Comparison of ENCODE assay signal across 1 cellular context in the genomic region with DNA sequence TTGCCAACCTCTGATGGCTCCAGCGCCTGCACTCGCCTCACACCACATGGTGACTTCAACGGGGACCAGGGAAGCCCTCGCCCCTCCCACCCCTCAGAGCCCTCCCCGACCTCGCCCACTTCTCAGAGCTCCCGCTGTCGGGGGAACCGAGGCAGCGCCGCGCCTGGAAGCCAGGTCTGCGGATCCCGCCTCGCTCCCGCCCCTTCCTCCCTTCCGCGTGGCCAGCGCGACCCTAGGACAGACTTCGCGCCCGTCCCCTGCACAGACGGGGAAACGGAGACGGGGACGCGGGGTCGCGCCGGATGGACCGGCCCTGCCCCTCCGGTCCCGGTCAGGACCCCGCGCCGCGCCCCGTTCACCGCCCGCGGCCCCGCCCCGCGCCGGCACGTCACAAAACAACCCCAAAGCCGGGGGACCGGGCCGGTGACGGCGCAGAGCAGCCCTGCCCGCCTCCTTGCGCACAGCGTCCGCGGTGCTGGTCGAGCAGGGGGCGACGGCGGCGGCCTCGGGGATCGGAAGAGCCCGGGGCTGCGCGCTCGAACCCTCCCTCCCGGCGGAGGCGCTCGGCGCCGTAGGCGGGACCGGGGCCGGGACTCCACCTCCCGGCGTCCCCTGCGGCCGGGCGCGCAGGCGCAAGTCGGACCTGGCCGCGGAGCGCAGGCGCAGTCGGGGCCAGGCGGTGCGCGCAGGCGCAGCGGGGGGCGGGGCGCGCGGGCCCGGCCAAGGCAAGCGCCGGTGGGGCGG.
TF ChIP-seq lines count a peak whose summit lies in the region.

No MANE protein-coding gene starts in this region.

TF ChIP-seq in HepG2, 621 proteins besides CTCF, POLR2A, EP300 and RAD21 (continued from another document):
- 0 out of 2 replicates have a peak, but pooled peaks have one; percentile 32 for TF ChIP-seq HINFP (CRISPR knock-in tag; IDR thresholded peaks at IDR 0.05; ENCODE audit: low read depth)
- no peak; the same call in none of the 2 replicates for TF ChIP-seq HIVEP1 (CRISPR knock-in tag; IDR thresholded peaks at IDR 0.05)
- no peak; the same call in 1 of the 2 replicates for TF ChIP-seq HES4 (CRISPR knock-in tag; IDR thresholded peaks at IDR 0.05; ENCODE audit: borderline replicate concordance)
- peak; percentile 90 for TF ChIP-seq TMF1 (CRISPR knock-in tag; IDR thresholded peaks at IDR 0.05; ENCODE audit: low read depth)
- TF ChIP-seq CAMTA2 (CRISPR knock-in tag; IDR thresholded peaks at IDR 0.05; ENCODE audit: borderline replicate concordance): no peak
- TF ChIP-seq, protein P1, sequence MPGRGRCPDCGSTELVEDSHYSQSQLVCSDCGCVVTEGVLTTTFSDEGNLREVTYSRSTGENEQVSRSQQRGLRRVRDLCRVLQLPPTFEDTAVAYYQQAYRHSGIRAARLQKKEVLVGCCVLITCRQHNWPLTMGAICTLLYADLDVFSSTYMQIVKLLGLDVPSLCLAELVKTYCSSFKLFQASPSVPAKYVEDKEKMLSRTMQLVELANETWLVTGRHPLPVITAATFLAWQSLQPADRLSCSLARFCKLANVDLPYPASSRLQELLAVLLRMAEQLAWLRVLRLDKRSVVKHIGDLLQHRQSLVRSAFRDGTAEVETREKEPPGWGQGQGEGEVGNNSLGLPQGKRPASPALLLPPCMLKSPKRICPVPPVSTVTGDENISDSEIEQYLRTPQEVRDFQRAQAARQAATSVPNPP (CRISPR knock-in tag; IDR thresholded peaks at IDR 0.05): no peak
- 0 out of 2 replicates have a peak, but pooled peaks have one; percentile 14 for TF ChIP-seq NCOR1 (IDR thresholded peaks at IDR 0.05; ENCODE audit: borderline replicate concordance, low read length)
- TF ChIP-seq ZBTB7B (CRISPR knock-in tag; IDR thresholded peaks at IDR 0.05): peak; percentile 84
- TF ChIP-seq, protein P2, sequence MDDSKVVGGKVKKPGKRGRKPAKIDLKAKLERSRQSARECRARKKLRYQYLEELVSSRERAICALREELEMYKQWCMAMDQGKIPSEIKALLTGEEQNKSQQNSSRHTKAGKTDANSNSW (CRISPR knock-in tag; IDR thresholded peaks at IDR 0.05; ENCODE audit: borderline replicate concordance): no peak; the same call in 1 of the 2 replicates
- no peak for TF ChIP-seq ZNF350 (CRISPR knock-in tag; IDR thresholded peaks at IDR 0.05; ENCODE audit: borderline replicate concordance, low read depth)
- TF ChIP-seq ZNF546 (CRISPR knock-in tag; conservative IDR thresholded peaks at IDR 0.05): no peak
- no peak for TF ChIP-seq DNMT1 (CRISPR knock-in tag; IDR thresholded peaks at IDR 0.05)
- peak; percentile 81 for TF ChIP-seq HCFC1 (IDR thresholded peaks at IDR 0.05; ENCODE audit: low read depth, low read length)
- no peak for TF ChIP-seq RBM22 (optimal IDR thresholded peaks at IDR 0.05; ENCODE audit: low read length)
- TF ChIP-seq BORCS8-MEF2B (CRISPR knock-in tag; IDR thresholded peaks at IDR 0.05): peak; percentile 93
- no peak for TF ChIP-seq ZSCAN22 (CRISPR knock-in tag; IDR thresholded peaks at IDR 0.05)
- TF ChIP-seq ZNF850 (CRISPR knock-in tag; conservative IDR thresholded peaks at IDR 0.05): no peak
- TF ChIP-seq ZNF607 (CRISPR knock-in tag; IDR thresholded peaks at IDR 0.05; ENCODE audit: borderline replicate concordance): peak; percentile 68; the same call in 1 of the 2 replicates
